ENCODE assay signal across 8 cellular contexts in the genomic region with DNA sequence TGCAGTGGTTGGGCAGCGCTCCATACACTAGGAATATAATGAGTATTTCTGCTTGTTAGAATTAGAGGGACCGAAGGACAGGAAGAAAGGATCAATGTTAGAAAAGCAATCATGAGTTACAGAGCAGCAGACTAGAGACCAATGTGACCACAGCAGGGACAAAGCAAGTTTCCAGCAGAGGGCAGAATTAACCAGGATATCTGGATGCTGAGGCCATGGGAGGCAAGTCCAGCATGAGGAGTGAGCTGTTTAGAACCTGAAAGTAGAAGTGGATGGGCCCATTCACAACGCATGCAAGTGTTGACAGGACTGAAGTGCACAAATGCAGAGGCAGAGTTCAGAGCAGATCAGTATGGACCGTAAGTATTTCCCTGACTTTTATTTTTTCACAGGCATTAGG.
DNase-seq lines count a peak whose midpoint lies in the region; ATAC-seq and TF ChIP-seq lines count a peak whose summit lies in the region.

No MANE protein-coding gene starts in this region.

- H3K9me3 Mint-ChIP-seq in progenitor cell of endocrine pancreas (ENCODE audit: low read depth) = peaks cover 3% of the 10 kb centered on the region
- no peaks in the 10 kb centered on the region for H3K9me3 Mint-ChIP-seq in activated T-helper 17 cell treated with anti-CD3 and anti-CD28 coated beads, Interleukin-2, amount 50 U/mL, for 72 hours

- DNase-seq in NCI-H1436 (lab: John Stamatoyannopoulos, UW) (peak; percentile 2), NCI-H1436 treated with DMSO at 0.1 percent for 48 hours (lab: John Stamatoyannopoulos, UW) (no peak), NCI-H524 treated with DMSO at 0.1 percent for 48 hours (lab: John Stamatoyannopoulos, UW) (peak; percentile 6), epithelial cell of proximal tubule (ENCODE audit: low read depth) (no peak), progenitor cell of endocrine pancreas (ENCODE audit: low spot score, unreplicated experiment) (peak; percentile 18), GM20000 (ENCODE audit: low spot score) (no peak)

- H3K36me3 Mint-ChIP-seq in progenitor cell of endocrine pancreas (ENCODE audit: insufficient read depth) = peaks cover 5% of the 10 kb centered on the region
- no peaks in the 10 kb centered on the region for H3K36me3 Mint-ChIP-seq in activated T-helper 17 cell treated with anti-CD3 and anti-CD28 coated beads, Interleukin-2, amount 50 U/mL, for 72 hours (ENCODE audit: low read depth)

- no peak overlapping the region for H3K27ac Mint-ChIP-seq in progenitor cell of endocrine pancreas
- no peak overlapping the region for H3K27ac Mint-ChIP-seq in activated T-helper 17 cell treated with anti-CD3 and anti-CD28 coated beads, Interleukin-2, amount 50 U/mL, for 72 hours

- peak; percentile 69 for TF ChIP-seq CTCF in epithelial cell of proximal tubule (conservative IDR thresholded peaks at IDR 0.05; ENCODE audit: low read depth, low read length)
- TF ChIP-seq CTCF in progenitor cell of endocrine pancreas (IDR thresholded peaks at IDR 0.05; ENCODE audit: unreplicated experiment) = peak; percentile 60
- TF ChIP-seq CTCF in GM20000 (IDR thresholded peaks at IDR 0.05; ENCODE audit: extremely low read depth, missing control alignments) = no peak

- no peaks in the 10 kb centered on the region for H3K27me3 Mint-ChIP-seq in progenitor cell of endocrine pancreas
- H3K27me3 Mint-ChIP-seq in activated T-helper 17 cell treated with anti-CD3 and anti-CD28 coated beads, Interleukin-2, amount 50 U/mL, for 72 hours = no peaks in the 10 kb centered on the region

- no peak overlapping the region for H3K4me3 ChIP-seq in epithelial cell of proximal tubule (ENCODE audit: low read depth, low read length)

- peaks cover 5% of the 10 kb centered on the region for H3K4me1 Mint-ChIP-seq in progenitor cell of endocrine pancreas (ENCODE audit: low read depth)
- no peaks in the 10 kb centered on the region for H3K4me1 Mint-ChIP-seq in activated T-helper 17 cell treated with anti-CD3 and anti-CD28 coated beads, Interleukin-2, amount 50 U/mL, for 72 hours

- no peak overlapping the region for H3K4me3 Mint-ChIP-seq in progenitor cell of endocrine pancreas (ENCODE audit: low read depth)
- no peak overlapping the region for H3K4me3 Mint-ChIP-seq in activated T-helper 17 cell treated with anti-CD3 and anti-CD28 coated beads, Interleukin-2, amount 50 U/mL, for 72 hours

- ATAC-seq in GM19452 (IDR thresholded peaks at IDR 0.05; ENCODE audit: unreplicated experiment) = no peak
- ATAC-seq in activated T-helper 17 cell treated with anti-CD3 and anti-CD28 coated beads, Interleukin-2, amount 50 U/mL, for 72 hours (replicated peaks) = no peak

Comparison
In these comparisons a context has a peak if more than half of its experiments do, and no peak if none do; other contexts are left out.
1. DNase-seq: peak in NCI-H1436 (single experiment), NCI-H524 treated with DMSO at 0.1 percent for 48 hours (single experiment) and progenitor cell of endocrine pancreas (single experiment); none in NCI-H1436 treated with DMSO at 0.1 percent for 48 hours (single experiment), epithelial cell of proximal tubule (single experiment) and GM20000 (single experiment).